ENCODE assay signal across 22 cellular contexts in the genomic region with DNA sequence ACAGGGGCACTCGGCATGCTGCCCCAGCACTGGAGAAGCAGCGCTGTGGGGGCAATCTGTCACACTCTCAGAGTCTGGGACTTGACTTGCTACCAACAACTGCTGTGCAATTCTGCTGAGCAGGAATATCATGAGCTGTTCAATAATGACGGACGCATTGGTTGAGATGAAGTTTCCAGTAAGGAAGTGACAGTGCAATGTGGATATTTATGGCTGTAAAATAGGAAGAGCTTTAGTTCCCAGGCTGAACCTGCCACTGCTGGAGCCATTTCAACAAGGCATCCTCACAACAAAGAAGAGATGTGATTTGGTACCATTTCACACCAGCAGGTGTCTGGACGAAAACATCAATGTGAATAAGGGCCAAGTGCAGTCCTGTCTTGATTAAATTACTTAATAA. TPM values are rescaled to one million over a fixed set of nuclear protein-coding genes. Genes with fewer than 3 reads are reported as not detected.
DNase-seq lines count a peak whose midpoint lies in the region; TF ChIP-seq lines count a peak whose summit lies in the region.
"Had no signal": no experiment of that assay in that cellular context is flagged by ENCODE, and none has a peak within 500 bp of the region (broad histone marks: within the 10 kb centered on the region; RNA-seq: fewer than 3 reads in every experiment).

No MANE protein-coding gene starts in this region.

- no peaks in the 10 kb centered on the region for H3K9me3 ChIP-seq in OCI-LY3 (ENCODE audit: insufficient read depth, low read length)
- no peaks in the 10 kb centered on the region for H3K9me3 ChIP-seq in neural progenitor cell (ENCODE audit: low read depth)
- H3K9me3 ChIP-seq: A549, MG63, SK-N-SH had no signal

- peak; percentile 3 for DNase-seq in CD1c-positive myeloid dendritic cell (ENCODE audit: extremely low spot score)
- DNase-seq in dermis blood vessel endothelial cell, result peak; percentile 62
- peak; percentile 37 to 80 for DNase-seq in lung microvascular endothelial cell (ENCODE audit: low read depth in 2 of 2)
- DNase-seq in activated naive CD4-positive, alpha-beta T cell treated with anti-CD3 and anti-CD28 coated beads, Interleukin-2, amount 50 U/mL, for 16 hours, result no peak
- DNase-seq in activated CD4-positive, alpha-beta memory T cell treated with anti-CD3 and anti-CD28 coated beads for 36 hours, result no peak
- no peak for DNase-seq in neural progenitor cell (ENCODE audit: low spot score)
- DNase-seq: EL, H7, MG63, NCI-H1048, NCI-H1417 treated with DMSO at 0.1 percent for 48 hours, NCI-H187, NCI-H446, NCI-H526 treated with DMSO at 0.1 percent for 48 hours, PC-3, SHP77 treated with DMSO at 0.1 percent for 48 hours, SK-N-SH had no signal

- peaks cover 9% of the 10 kb centered on the region for H3K36me3 Mint-ChIP-seq in activated CD4-positive, alpha-beta memory T cell treated with anti-CD3 and anti-CD28 coated beads for 36 hours
- no peaks in the 10 kb centered on the region for H3K36me3 Mint-ChIP-seq in neural progenitor cell

- H3K27me3 Mint-ChIP-seq in activated CD4-positive, alpha-beta memory T cell treated with anti-CD3 and anti-CD28 coated beads for 36 hours, result no peaks in the 10 kb centered on the region
- peaks cover 2% of the 10 kb centered on the region for H3K27me3 Mint-ChIP-seq in neural progenitor cell (ENCODE audit: insufficient read depth, low read depth)
- H3K27me3 Mint-ChIP-seq: B cell had no signal

- CTCF ChIA-PET in activated CD4-positive, alpha-beta memory T cell treated with anti-CD3 and anti-CD28 coated beads for 36 hours (lab: Charles Lee), result no interaction called here

- H2AFZ ChIP-seq in OCI-LY3 (ENCODE audit: low read depth, low read length) (no peak overlapping the region), neural progenitor cell (replicated peaks) (no peak overlapping the region)

- TF ChIP-seq CTCF in OCI-LY3 (IDR thresholded peaks at IDR 0.05; ENCODE audit: low read depth, low read length) (no peak), neural progenitor cell (IDR thresholded peaks at IDR 0.05) (no peak)

- peaks cover 26% of the 10 kb centered on the region for H3K4me1 Mint-ChIP-seq in activated CD4-positive, alpha-beta memory T cell treated with anti-CD3 and anti-CD28 coated beads for 36 hours (ENCODE audit: low read depth)
- peaks cover 4% of the 10 kb centered on the region for H3K4me1 Mint-ChIP-seq in neural progenitor cell
- H3K4me1 Mint-ChIP-seq: B cell had no signal

- H3K9ac ChIP-seq in OCI-LY3 (ENCODE audit: low read length), result no peak overlapping the region
- H3K9ac ChIP-seq in neural progenitor cell, result no peak overlapping the region
- H3K9ac ChIP-seq: SK-N-SH had no signal

- H3K27ac ChIP-seq in OCI-LY3 (ENCODE audit: low read length), result no peak overlapping the region
- no peak overlapping the region for H3K27ac ChIP-seq in neural progenitor cell
- H3K27ac ChIP-seq: A549 had no signal

- POLR2A ChIA-PET in activated CD4-positive, alpha-beta memory T cell treated with anti-CD3 and anti-CD28 coated beads for 36 hours (lab: Charles Lee), result no interaction called here

- H3K4me3 Mint-ChIP-seq in activated CD4-positive, alpha-beta memory T cell treated with anti-CD3 and anti-CD28 coated beads for 36 hours, result no peak overlapping the region
- H3K4me3 Mint-ChIP-seq in neural progenitor cell, result no peak overlapping the region
- H3K4me3 Mint-ChIP-seq: B cell, CD14-positive monocyte had no signal

- intact Hi-C loops in activated CD4-positive, alpha-beta memory T cell treated with anti-CD3 and anti-CD28 coated beads for 36 hours (cut with micrococcal nuclease), result no loop called here

- H4K20me1 ChIP-seq in OCI-LY3 (ENCODE audit: insufficient read depth, low read length) (0 out of 2 replicates have a peak, but pooled peaks cover 6% of the 10 kb centered on the region), neural progenitor cell (ENCODE audit: low read depth) (no peaks in the 10 kb centered on the region)

- H3K4me2 ChIP-seq in OCI-LY3 (ENCODE audit: low read length), result peak overlapping the region; percentile 62
- H3K4me2 ChIP-seq in neural progenitor cell, result no peak overlapping the region
- H3K4me2 ChIP-seq: A549, SK-N-SH had no signal

- no peaks in the 10 kb centered on the region for H3F3A ChIP-seq in neural progenitor cell (ENCODE audit: low read depth)

- H3K36me3 ChIP-seq in OCI-LY3 (replicated peaks; ENCODE audit: low read depth, low read length) (peaks cover 4% of the 10 kb centered on the region), neural progenitor cell (no peaks in the 10 kb centered on the region)
- H3K36me3 ChIP-seq: MG63 had no signal

- H3K9me3 Mint-ChIP-seq in activated CD4-positive, alpha-beta memory T cell treated with anti-CD3 and anti-CD28 coated beads for 36 hours, result no peaks in the 10 kb centered on the region
- H3K9me3 Mint-ChIP-seq in neural progenitor cell, result no peaks in the 10 kb centered on the region

- peak overlapping the region; percentile 27; the same call in 1 of the 2 replicates for H3K4me3 ChIP-seq in OCI-LY3 (ENCODE audit: low read length)
- no peak overlapping the region for H3K4me3 ChIP-seq in neural progenitor cell
- H3K4me3 ChIP-seq: A549, K562, MG63 had no signal

- H3K27me3 ChIP-seq in OCI-LY3 (ENCODE audit: low read depth, low read length) (no peaks in the 10 kb centered on the region), neural progenitor cell (no peaks in the 10 kb centered on the region)
- H3K27me3 ChIP-seq: MG63 had no signal

- H3K79me2 ChIP-seq in OCI-LY3 (ENCODE audit: low read length) (no peaks in the 10 kb centered on the region), neural progenitor cell (ENCODE audit: low read depth) (no peaks in the 10 kb centered on the region)

- H3K4me1 ChIP-seq in OCI-LY3 (ENCODE audit: low read length), result peaks cover 22% of the 10 kb centered on the region
- no peaks in the 10 kb centered on the region for H3K4me1 ChIP-seq in neural progenitor cell

- no peak overlapping the region for H3K27ac Mint-ChIP-seq in activated CD4-positive, alpha-beta memory T cell treated with anti-CD3 and anti-CD28 coated beads for 36 hours
- no peak overlapping the region for H3K27ac Mint-ChIP-seq in neural progenitor cell
- H3K27ac Mint-ChIP-seq: B cell, CD14-positive monocyte had no signal

RNA-seq across cellular contexts. Expression of a gene that starts 24.2 kb away (rescaled TPM):
- total RNA-seq in dermis blood vessel endothelial cell, result 68.4 and 82.2 TPM in 2 replicates
- total RNA-seq in lung microvascular endothelial cell, result 24.2 and 34.5 TPM in 2 replicates
- 1 to 10 TPM; 5.1 to 6.1 TPM for total RNA-seq in activated CD4-positive, alpha-beta memory T cell treated with anti-CD3 and anti-CD28 coated beads for 36 hours
- 5.6 and 10.4 TPM in 2 replicates for total RNA-seq in neural progenitor cell (ENCODE audit: low replicate concordance)

RNA-seq across cellular contexts. Expression of a gene that starts 52.6 kb away (rescaled TPM):
- 4.1 and 6.6 TPM in 2 replicates for total RNA-seq in dermis blood vessel endothelial cell
- 3.1 and 4.0 TPM in 2 replicates for total RNA-seq in lung microvascular endothelial cell
- 1 to 10 TPM; 2.6 to 3.0 TPM for total RNA-seq in activated CD4-positive, alpha-beta memory T cell treated with anti-CD3 and anti-CD28 coated beads for 36 hours
- total RNA-seq in neural progenitor cell (ENCODE audit: low replicate concordance), result 3.6 and 3.9 TPM in 2 replicates

Comparison
In these comparisons a context has a peak if more than half of its experiments do, and no peak if none do; other contexts are left out.
1. DNase-seq: peak in CD1c-positive myeloid dendritic cell (single experiment), dermis blood vessel endothelial cell (single experiment) and lung microvascular endothelial cell (2 of 2); none in activated naive CD4-positive, alpha-beta T cell treated with anti-CD3 and anti-CD28 coated beads, Interleukin-2, amount 50 U/mL, for 16 hours (single experiment), activated CD4-positive, alpha-beta memory T cell treated with anti-CD3 and anti-CD28 coated beads for 36 hours (single experiment) and neural progenitor cell (single experiment).